Comparison of ENCODE assay signal across 37 cellular contexts in genomic region chr6:150495126-150495525, GRCh38.
"Had no signal": no experiment of that assay in that cellular context is flagged by ENCODE, and none has a peak within 500 bp of the region (broad histone marks: within the 10 kb centered on the region; RNA-seq: fewer than 3 reads in every experiment).

No MANE protein-coding gene starts in this region.

- H3K36me3 Mint-ChIP-seq: activated CD4-positive, alpha-beta memory T cell treated with anti-CD3 and anti-CD28 coated beads for 36 hours had no signal

- FAIRE-seq: astrocyte, TTC549 had no signal

- H3K4me3 ChIP-seq: adrenal gland, body of pancreas, breast epithelium had no signal

- H3K27ac Mint-ChIP-seq: activated B cell treated with CpG ODN at 0.5 μM for 24 hours; activated CD4-positive, alpha-beta memory T cell treated with anti-CD3 and anti-CD28 coated beads for 36 hours; activated CD4-positive, alpha-beta T cell treated with anti-CD3 and anti-CD28 coated beads, Interleukin-2, amount 10 ng/mL, durations not matched to agents 24 days and 14 days; activated CD8-positive, alpha-beta T cell treated with anti-CD3 and anti-CD28 coated beads for 36 hours; activated naive CD4-positive, alpha-beta T cell treated with anti-CD3 and anti-CD28 coated beads for 36 hours; activated naive CD4-positive, alpha-beta T cell treated with anti-CD3 and anti-CD28 coated beads, Interleukin-2, amount 50 U/mL, for 72 hours; activated naive CD8-positive, alpha-beta T cell treated with anti-CD3 and anti-CD28 coated beads for 36 hours; activated T-cell treated with anti-CD3 and anti-CD28 coated beads, Interleukin-2, amount 50 U/mL, for 72 hours; activated T-helper 1 cell treated with anti-CD3 and anti-CD28 coated beads, Interleukin-12 subunit alpha, Interleukin-12 subunit beta, Interleukin-2, Interleukin-4 antibody, amounts not matched to agents 30 ng/mL and 10 ng/mL and 1 ng/mL, durations not matched to agents 14 hours and 24 hours and 36 hours; activated T-helper 17 cell treated with anti-CD3 and anti-CD28 coated beads, Interleukin-2, amount 50 U/mL, for 72 hours; T-helper 1 cell treated with Interleukin-12 subunit alpha and Interleukin-12 subunit beta and Interleukin-4 antibody, amounts not matched to agents 30 μg/mL and 1 μg/mL, for 36 hours; T-helper 2 cell treated with Interferon-gamma antibody and Interleukin-4, amounts not matched to agents 5 μg/mL and 100 μg/mL, for 36 hours had no signal

- H3K27me3 ChIP-seq: adrenal gland, body of pancreas, brain microvascular endothelial cell, breast epithelium had no signal

- H3K27ac ChIP-seq: adrenal gland, body of pancreas, brain microvascular endothelial cell, breast epithelium, VCaP had no signal

- H3K4me1 ChIP-seq: adrenal gland, breast epithelium had no signal

- ATAC-seq: activated CD8-positive, alpha-beta T cell treated with anti-CD3 and anti-CD28 coated beads for 36 hours; activated naive CD4-positive, alpha-beta T cell treated with anti-CD3 and anti-CD28 coated beads, Interleukin-2, amount 50 U/mL, for 72 hours; activated T-cell treated with anti-CD3 and anti-CD28 coated beads, Interleukin-2, amount 50 U/mL, for 4 hours; activated T-cell treated with anti-CD3 and anti-CD28 coated beads, Interleukin-2, amount 50 U/mL, for 72 hours; activated T-helper 17 cell treated with anti-CD3 and anti-CD28 coated beads, Interleukin-2, amount 50 U/mL, for 72 hours had no signal

- H3K36me3 ChIP-seq: adrenal gland, brain microvascular endothelial cell, breast epithelium had no signal

- H3K27me3 Mint-ChIP-seq: activated T-helper 17 cell treated with anti-CD3 and anti-CD28 coated beads, Interleukin-2, amount 50 U/mL, for 72 hours had no signal

- H3K9me3 ChIP-seq: adrenal gland, body of pancreas, breast epithelium had no signal

- DNase-seq: activated B cell treated with CpG ODN at 0.5 μM for 24 hours; activated CD4-positive, alpha-beta memory T cell treated with anti-CD3 and anti-CD28 coated beads for 36 hours; activated CD4-positive, alpha-beta T cell treated with anti-CD3 and anti-CD28 coated beads for 4 hours; activated CD4-positive, alpha-beta T cell treated with anti-CD3 and anti-CD28 coated beads, Interleukin-2, amount 10 ng/mL, durations not matched to agents 24 days and 14 days; activated CD4-positive, alpha-beta T cell treated with anti-CD3 and anti-CD28 coated beads, Interleukin-2, amount 50 U/mL, for 1 hour; activated CD4-positive, alpha-beta T cell treated with anti-CD3 and anti-CD28 coated beads, Interleukin-2, amount 50 U/mL, for 4 hours; activated CD4-positive, CD25-positive, alpha-beta regulatory T cell treated with anti-CD3 and anti-CD28 coated beads, Interleukin-2, amount 50 U/mL, for 72 hours; activated CD8-positive, alpha-beta memory T cell treated with anti-CD3 and anti-CD28 coated beads, Interleukin-2, amount 50 U/mL, for 4 hours; activated CD8-positive, alpha-beta T cell treated with anti-CD3 and anti-CD28 coated beads for 36 hours; activated effector memory CD4-positive, alpha-beta T cell treated with anti-CD3 and anti-CD28 coated beads, Interleukin-2, amount 50 U/mL, for 16 hours; activated gamma-delta T cell treated with Interleukin-2 at 50 U/mL for 16 hours; activated naive CD4-positive, alpha-beta T cell; activated naive CD4-positive, alpha-beta T cell treated with anti-CD3 and anti-CD28 coated beads for 36 hours; activated naive CD4-positive, alpha-beta T cell treated with anti-CD3 and anti-CD28 coated beads, Interleukin-2, amount 50 U/mL, for 16 hours; activated naive CD8-positive, alpha-beta T cell treated with anti-CD3 and anti-CD28 coated beads for 36 hours; activated T-cell treated with anti-CD3 and anti-CD28 coated beads for 4 hours; activated T-cell treated with anti-CD3 and anti-CD28 coated beads, Interleukin-2, amount 50 U/mL, for 1 hour; activated T-cell treated with anti-CD3 and anti-CD28 coated beads, Interleukin-2, amount 50 U/mL, for 4 hours; activated T-cell treated with anti-CD3 and anti-CD28 coated beads, Interleukin-2, amount 50 U/mL, for 72 hours; adrenal gland; amniotic stem cell; aorta; body of pancreas; brain microvascular endothelial cell; central memory CD4-positive, alpha-beta T cell; T-helper 1 cell; T-helper 2 cell; T-helper 9 cell had no signal

- H3K4me3 Mint-ChIP-seq: activated B cell treated with CpG ODN at 0.5 μM for 24 hours; activated CD4-positive, alpha-beta memory T cell treated with anti-CD3 and anti-CD28 coated beads for 36 hours; activated CD4-positive, alpha-beta T cell treated with anti-CD3 and anti-CD28 coated beads, Interleukin-2, amount 10 ng/mL, durations not matched to agents 24 days and 14 days; activated CD8-positive, alpha-beta T cell treated with anti-CD3 and anti-CD28 coated beads for 36 hours; activated naive CD4-positive, alpha-beta T cell treated with anti-CD3 and anti-CD28 coated beads for 36 hours; activated naive CD8-positive, alpha-beta T cell treated with anti-CD3 and anti-CD28 coated beads for 36 hours; activated T-cell treated with anti-CD3 and anti-CD28 coated beads, Interleukin-2, amount 50 U/mL, for 4 hours; activated T-cell treated with anti-CD3 and anti-CD28 coated beads, Interleukin-2, amount 50 U/mL, for 72 hours; activated T-helper 1 cell treated with anti-CD3 and anti-CD28 coated beads, Interleukin-12 subunit alpha, Interleukin-12 subunit beta, Interleukin-2, Interleukin-4 antibody, amounts not matched to agents 30 ng/mL and 10 ng/mL and 1 ng/mL, durations not matched to agents 14 hours and 24 hours and 36 hours; activated T-helper 17 cell treated with anti-CD3 and anti-CD28 coated beads, Interleukin-2, amount 50 U/mL, for 72 hours; T-helper 1 cell treated with Interleukin-12 subunit alpha and Interleukin-12 subunit beta and Interleukin-4 antibody, amounts not matched to agents 30 μg/mL and 1 μg/mL, for 36 hours; T-helper 2 cell treated with Interferon-gamma antibody and Interleukin-4, amounts not matched to agents 5 μg/mL and 100 μg/mL, for 36 hours had no signal
